8 cellular contexts compared by ENCODE assay signal in the genomic region with DNA sequence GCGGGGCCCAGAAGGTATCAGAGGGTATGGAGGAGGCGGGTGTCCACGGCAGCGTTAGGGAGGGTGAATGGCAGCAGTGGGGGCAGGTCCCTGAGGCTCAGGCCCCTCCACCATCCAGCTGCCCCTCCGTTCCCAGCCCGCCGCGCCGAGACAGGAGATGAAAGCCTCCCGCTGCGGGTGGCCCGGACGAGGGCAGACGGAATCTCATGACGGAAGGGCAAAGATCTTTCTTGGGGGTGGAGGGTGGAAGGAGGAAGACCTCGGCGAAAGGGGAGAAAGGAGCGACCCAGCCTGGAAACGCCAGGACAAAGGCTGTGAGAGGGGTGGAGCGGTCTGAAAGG. TPM values are rescaled to one million over a fixed set of nuclear protein-coding genes. Genes with fewer than 3 reads are reported as not detected.
DNase-seq lines count a peak whose midpoint lies in the region; ATAC-seq and TF ChIP-seq lines count a peak whose summit lies in the region.

No MANE protein-coding gene starts in this region.

- TF ChIP-seq POLR2A in breast epithelium (IDR thresholded peaks at IDR 0.05) (no peak), right lobe of liver (IDR thresholded peaks at IDR 0.05) (no peak)

- H3K4me2 ChIP-seq in OCI-LY3 (ENCODE audit: low read length) = peak overlapping the region; percentile 95

- no peak overlapping the region for H2AFZ ChIP-seq in OCI-LY3 (ENCODE audit: low read depth, low read length)

- H3K27ac ChIP-seq in OCI-LY3 (ENCODE audit: low read length) (peak overlapping the region; percentile 51), breast epithelium (peak overlapping the region; percentile 69 to 73), right lobe of liver (peak overlapping the region; percentile 47 to 83 (median 63)), tibial artery (peak overlapping the region; percentile 86)

- no peaks in the 10 kb centered on the region; the same call in 1 of the 2 replicates for H4K20me1 ChIP-seq in OCI-LY3 (ENCODE audit: insufficient read depth, low read length)

- H3K36me3 ChIP-seq in OCI-LY3 (replicated peaks; ENCODE audit: low read depth, low read length) (no peaks in the 10 kb centered on the region), breast epithelium (no peaks in the 10 kb centered on the region), right lobe of liver (no peaks in the 10 kb centered on the region), tibial artery (peaks cover 0 to 19% (median 18%) of the 10 kb centered on the region in 3 donors)

- no peaks in the 10 kb centered on the region; the same call in 1 of the 2 replicates for H3K79me2 ChIP-seq in OCI-LY3 (ENCODE audit: low read length)

- peak; percentile 85 for DNase-seq in activated CD8-positive, alpha-beta memory T cell treated with anti-CD3 and anti-CD28 coated beads for 24 hours
- DNase-seq in activated CD8-positive, alpha-beta memory T cell treated with anti-CD3 and anti-CD28 coated beads, Interleukin-2, amount 50 U/mL, for 48 hours = no peak
- no peak for DNase-seq in breast epithelium (ENCODE audit: low spot score in 2 of 2)
- DNase-seq in right lobe of liver = no peak
- DNase-seq in tibial artery = no peak
- DNase-seq in mesenteric fat pad (ENCODE audit: low spot score) = no peak

- peak overlapping the region; percentile 79 for H3K9ac ChIP-seq in OCI-LY3 (ENCODE audit: low read length)

- ATAC-seq in HG02852 (IDR thresholded peaks at IDR 0.05; ENCODE audit: unreplicated experiment) = peak; percentile 12
- ATAC-seq in right lobe of liver = peak; percentile 2 to 31 (median 9)

- intact Hi-C loops in breast epithelium (cut with DNase I; ENCODE audit: low total_unique reads) = no loop called here
- intact Hi-C loops in right lobe of liver (cut with DNase I) = no loop called here
- intact Hi-C loops in tibial artery (cut with DNase I; ENCODE audit: low total_unique reads) = loop anchor here (2.0 kb wide), 1 partner anchor 28 kb away; a partner anchor contains a TSS

- TF ChIP-seq CTCF in OCI-LY3 (IDR thresholded peaks at IDR 0.05; ENCODE audit: low read depth, low read length) (no peak), breast epithelium (IDR thresholded peaks at IDR 0.05) (no peak), right lobe of liver (IDR thresholded peaks at IDR 0.05) (no peak), tibial artery (IDR thresholded peaks at IDR 0.05) (no peak)

- H3K9me3 ChIP-seq in OCI-LY3 (ENCODE audit: insufficient read depth, low read length) (no peaks in the 10 kb centered on the region), breast epithelium (no peaks in the 10 kb centered on the region), right lobe of liver (no peaks in the 10 kb centered on the region), tibial artery (no peaks in the 10 kb centered on the region)

- H3K4me3 ChIP-seq in OCI-LY3 (ENCODE audit: low read length) = peak overlapping the region; percentile 88
- H3K4me3 ChIP-seq in breast epithelium = peak overlapping the region; percentile 62 to 82 (median 77)
- peak overlapping the region; percentile 51 to 70 (median 59) for H3K4me3 ChIP-seq in right lobe of liver
- peak overlapping the region; percentile 77 to 79 for H3K4me3 ChIP-seq in tibial artery

- no peaks in the 10 kb centered on the region for H3K27me3 ChIP-seq in OCI-LY3 (ENCODE audit: low read depth, low read length)
- H3K27me3 ChIP-seq in breast epithelium = no peaks in the 10 kb centered on the region
- H3K27me3 ChIP-seq in right lobe of liver = peaks cover 0 to 4% of the 10 kb centered on the region in 2 donors
- H3K27me3 ChIP-seq in tibial artery = no peaks in the 10 kb centered on the region

- H3K4me1 ChIP-seq in OCI-LY3 (ENCODE audit: low read length) (peaks cover 26% of the 10 kb centered on the region), breast epithelium (no peaks in the 10 kb centered on the region), right lobe of liver (peaks cover 0 to 12% (median 3%) of the 10 kb centered on the region in 4 donors), tibial artery (peaks cover 0 to 29% (median 26%) of the 10 kb centered on the region in 4 donors)

- WGBS in right lobe of liver (ENCODE audit: insufficient coverage, low coverage, low lambda C conversion rate, missing lambda C conversion rate) = 1% methylated on average over 12 of the region's 20 CpGs

RNA-seq across cellular contexts. Expression of a gene that starts 0.4 kb away (rescaled TPM):
- 10 to 100 TPM; 23.6 to 29.8 (median 25.5) TPM for total RNA-seq in breast epithelium
- 10 to 100 TPM in 2 of 6 experiments, 1 to 10 TPM in 4; 1.4 to 11.7 (median 5.2) TPM for total RNA-seq in right lobe of liver
- total RNA-seq in mesenteric fat pad = 24.6 TPM

RNA-seq across cellular contexts. Expression of a gene that starts 14.6 kb away (rescaled TPM):
- 10 to 100 TPM in 2 of 3 donors, 1 to 10 TPM in 1; 8.5 to 26.2 (median 12.1) TPM for total RNA-seq in breast epithelium
- total RNA-seq in right lobe of liver = 1 to 10 TPM; 3.2 to 7.7 (median 4.0) TPM
- total RNA-seq in mesenteric fat pad = 9.4 TPM

RNA-seq across cellular contexts. Expression of a gene that starts 14.7 kb away (rescaled TPM):
- total RNA-seq in breast epithelium (10 to 100 TPM in 1 of 3 donors, 1 to 10 TPM in 2; 2.6 to 16.5 (median 2.9) TPM), right lobe of liver (under 1 TPM in 4 of 6 experiments, not detected in 2; 0.12 to 0.42 (median 0.33) TPM), mesenteric fat pad (2.3 TPM)

RNA-seq across cellular contexts. Expression of a gene that starts 27.9 kb away (rescaled TPM):
- total RNA-seq in breast epithelium (10 to 100 TPM in 1 of 3 donors, 1 to 10 TPM in 2; 9.1 to 13.8 (median 9.8) TPM), right lobe of liver (1 to 10 TPM; 2.4 to 3.6 (median 2.7) TPM), mesenteric fat pad (6.3 TPM)
